ENCODE assay signal across 7 cellular contexts in genomic region chr13:19344585-19345120, GRCh38.
DNase-seq lines count a peak whose midpoint lies in the region; ATAC-seq and TF ChIP-seq lines count a peak whose summit lies in the region.
"Not testable (repeated sequence)": the region's sequence is repeated elsewhere in the genome, so short reads cannot be mapped to it uniquely, and the experiment has no call there.

No MANE protein-coding gene starts in this region.

- not testable (repeated sequence) for H3K9me3 Mint-ChIP-seq in activated CD4-positive, alpha-beta T cell treated with anti-CD3 and anti-CD28 coated beads, Interleukin-2, amount 10 ng/mL, durations not matched to agents 24 days and 14 days

- H3K9ac ChIP-seq in parathyroid adenoma: not testable (repeated sequence)

- H3K4me2 ChIP-seq in parathyroid adenoma (ENCODE audit: low read length): peak overlapping the region; percentile 47

- intact Hi-C loops in activated CD4-positive, alpha-beta T cell treated with anti-CD3 and anti-CD28 coated beads, Interleukin-2, amount 10 ng/mL, durations not matched to agents 24 days and 14 days (cut with micrococcal nuclease); esophagus muscularis mucosa (cut with DNase I): not testable (repeated sequence)

- not testable (repeated sequence) for H3K4me1 Mint-ChIP-seq in activated CD4-positive, alpha-beta T cell treated with anti-CD3 and anti-CD28 coated beads, Interleukin-2, amount 10 ng/mL, durations not matched to agents 24 days and 14 days

- H3K4me3 Mint-ChIP-seq in activated CD4-positive, alpha-beta T cell treated with anti-CD3 and anti-CD28 coated beads, Interleukin-2, amount 10 ng/mL, durations not matched to agents 24 days and 14 days: peak overlapping the region; percentile 49

- not testable (repeated sequence) for H3K4me1 ChIP-seq in esophagus muscularis mucosa, parathyroid adenoma

- not testable (repeated sequence) for TF ChIP-seq CTCF in GM20000 (IDR thresholded peaks at IDR 0.05; ENCODE audit: extremely low read depth, missing control alignments); esophagus muscularis mucosa (IDR thresholded peaks at IDR 0.05); parathyroid adenoma (IDR thresholded peaks at IDR 0.05)

- ATAC-seq in GM18508 (IDR thresholded peaks at IDR 0.05; ENCODE audit: insufficient read depth, unreplicated experiment) (peak; percentile 75), HG02885 (IDR thresholded peaks at IDR 0.05; ENCODE audit: poor library complexity, unreplicated experiment) (peak; percentile 89), HG03571 (IDR thresholded peaks at IDR 0.05; ENCODE audit: unreplicated experiment) (peak; percentile 66)

- H3K36me3 Mint-ChIP-seq in activated CD4-positive, alpha-beta T cell treated with anti-CD3 and anti-CD28 coated beads, Interleukin-2, amount 10 ng/mL, durations not matched to agents 24 days and 14 days (ENCODE audit: low read depth): not testable (repeated sequence)

- H3K27ac ChIP-seq in esophagus muscularis mucosa (replicated peaks in 1 of 4); parathyroid adenoma: not testable (repeated sequence)

- H3K4me3 ChIP-seq in esophagus muscularis mucosa: peak overlapping the region; percentile 20 to 48 (median 28)
- H3K4me3 ChIP-seq in parathyroid adenoma (ENCODE audit: low read depth, low read length): not testable (repeated sequence)

- peaks cover 0 to 26% (median 0%) of the 10 kb centered on the region in 4 donors for H3K27me3 ChIP-seq in esophagus muscularis mucosa
- H3K27me3 ChIP-seq in parathyroid adenoma (ENCODE audit: control insufficient read depth, insufficient read depth, low read length): not testable (repeated sequence)

- peak; percentile 7 for DNase-seq in GM20000 (ENCODE audit: low spot score)
- peak; percentile 45 for DNase-seq in activated CD4-positive, alpha-beta T cell treated with anti-CD3 and anti-CD28 coated beads, Interleukin-2, amount 10 ng/mL, durations not matched to agents 24 days and 14 days
- not testable (repeated sequence) for DNase-seq in esophagus muscularis mucosa (ENCODE audit: extremely low spot score)

- not testable (repeated sequence) for TF ChIP-seq EP300 in esophagus muscularis mucosa (IDR thresholded peaks at IDR 0.05)

- not testable (repeated sequence) for H2AFZ ChIP-seq in parathyroid adenoma

- H3K27me3 Mint-ChIP-seq in activated CD4-positive, alpha-beta T cell treated with anti-CD3 and anti-CD28 coated beads, Interleukin-2, amount 10 ng/mL, durations not matched to agents 24 days and 14 days: peaks cover 10% of the 10 kb centered on the region

- not testable (repeated sequence) for H3K9me3 ChIP-seq in esophagus muscularis mucosa; parathyroid adenoma (ENCODE audit: control insufficient read depth, low read length)

- H3K36me3 ChIP-seq in esophagus muscularis mucosa; parathyroid adenoma (ENCODE audit: control insufficient read depth, insufficient read depth, low read length): not testable (repeated sequence)

- H3K79me2 ChIP-seq in parathyroid adenoma: not testable (repeated sequence)

- WGBS in esophagus muscularis mucosa: 18% methylated on average over 16 of the region's 50 CpGs

- H3K27ac Mint-ChIP-seq in activated CD4-positive, alpha-beta T cell treated with anti-CD3 and anti-CD28 coated beads, Interleukin-2, amount 10 ng/mL, durations not matched to agents 24 days and 14 days: not testable (repeated sequence)

- not testable (repeated sequence) for TF ChIP-seq POLR2A in esophagus muscularis mucosa (IDR thresholded peaks at IDR 0.05; ENCODE audit: low read depth)
